In genomic region chr14:61573321-61573720, GRCh38 we compare ENCODE assay signal across 1 cellular context.
TF ChIP-seq lines count a peak whose summit lies in the region.

No MANE protein-coding gene starts in this region.

TF ChIP-seq in GM23338, 12 proteins besides CTCF, POLR2A, EP300 and RAD21 (continued from another document):
- TF ChIP-seq ZNF462 (CRISPR knock-in tag; IDR thresholded peaks at IDR 0.05): no peak
- no peak for TF ChIP-seq ETS1 (IDR thresholded peaks at IDR 0.05)
- no peak for TF ChIP-seq EZH2phosphoT487 (IDR thresholded peaks at IDR 0.05; ENCODE audit: unreplicated experiment)
- TF ChIP-seq NANOG (IDR thresholded peaks at IDR 0.05; ENCODE audit: borderline replicate concordance): no peak
- TF ChIP-seq STAT1 (IDR thresholded peaks at IDR 0.05; ENCODE audit: unreplicated experiment): no peak
- no peak for TF ChIP-seq CREB1 (CRISPR knock-in tag; IDR thresholded peaks at IDR 0.05; ENCODE audit: low read depth)
- TF ChIP-seq ZNF331 (CRISPR knock-in tag; IDR thresholded peaks at IDR 0.05; ENCODE audit: low read depth): no peak
- no peak for TF ChIP-seq ZNF114 (CRISPR knock-in tag; IDR thresholded peaks at IDR 0.05)
- TF ChIP-seq JUNB (IDR thresholded peaks at IDR 0.05; ENCODE audit: unreplicated experiment): no peak
